In genomic region chr9:68999393-69000105, GRCh38 we compare ENCODE assay signal across 8 cellular contexts. TPM values are rescaled to one million over a fixed set of nuclear protein-coding genes. Genes with fewer than 3 reads are reported as not detected.
DNase-seq lines count a peak whose midpoint lies in the region; FAIRE-seq and TF ChIP-seq lines count a peak whose summit lies in the region.

No MANE protein-coding gene starts in this region.

- no peaks in the 10 kb centered on the region for H3K27me3 Mint-ChIP-seq in activated naive CD4-positive, alpha-beta T cell treated with anti-CD3 and anti-CD28 coated beads, Interleukin-2, amount 50 U/mL, for 24 hours

- no peak overlapping the region for H3K4me2 ChIP-seq in Loucy (ENCODE audit: low read depth, low read length, poor library complexity, severe bottlenecking)

- H3K9me3 Mint-ChIP-seq in activated naive CD4-positive, alpha-beta T cell treated with anti-CD3 and anti-CD28 coated beads, Interleukin-2, amount 50 U/mL, for 24 hours = no peaks in the 10 kb centered on the region

- H3K4me1 Mint-ChIP-seq in activated naive CD4-positive, alpha-beta T cell treated with anti-CD3 and anti-CD28 coated beads, Interleukin-2, amount 50 U/mL, for 24 hours = peaks cover 38% of the 10 kb centered on the region

- no peaks in the 10 kb centered on the region for H3K27me3 ChIP-seq in Loucy (ENCODE audit: insufficient read depth, low read length, poor library complexity, severe bottlenecking)

- no peaks in the 10 kb centered on the region for H3K9me2 ChIP-seq in Loucy (replicated peaks; ENCODE audit: low read depth, low read length)

- peak; percentile 95 for TF ChIP-seq CTCF in Loucy (conservative IDR thresholded peaks at IDR 0.05; ENCODE audit: low read length)

- H3K27ac Mint-ChIP-seq in activated naive CD4-positive, alpha-beta T cell treated with anti-CD3 and anti-CD28 coated beads, Interleukin-2, amount 50 U/mL, for 24 hours = peak overlapping the region; percentile 48

- no peaks in the 10 kb centered on the region for H3F3A ChIP-seq in Loucy (ENCODE audit: low read depth)

- FAIRE-seq in H54 (lab: Jason Lieb, UNC) = peak; percentile 88

- no peaks in the 10 kb centered on the region for H3K36me3 Mint-ChIP-seq in activated naive CD4-positive, alpha-beta T cell treated with anti-CD3 and anti-CD28 coated beads, Interleukin-2, amount 50 U/mL, for 24 hours

- H3K4me1 ChIP-seq in Loucy (ENCODE audit: insufficient read depth, low read length, poor library complexity, severe bottlenecking) = peaks cover 33% of the 10 kb centered on the region

- H3K4me3 ChIP-seq in Loucy (ENCODE audit: low read length, poor library complexity, severe bottlenecking) = no peak overlapping the region

- no peaks in the 10 kb centered on the region for H3K79me2 ChIP-seq in Loucy (ENCODE audit: insufficient read depth, low read length)

- peak; percentile 46 for DNase-seq in GM04504 (ENCODE audit: low read depth)
- DNase-seq in H54 (ENCODE audit: insufficient read length, low spot score) = peak; percentile 72
- DNase-seq in SK-N-DZ (ENCODE audit: low spot score) = peak; percentile 59
- DNase-seq in glomerular endothelial cell (ENCODE audit: extremely low read depth, low read depth, low spot score) = peak; percentile 27
- peak; percentile 91 for DNase-seq in pons (ENCODE audit: low spot score)
- no peak for DNase-seq in GOT3 (lab: John Stamatoyannopoulos, UW)

- H3K9ac ChIP-seq in Loucy (ENCODE audit: low read depth, low read length, poor library complexity, severe bottlenecking) = no peak overlapping the region

- H3K9me3 ChIP-seq in Loucy (ENCODE audit: insufficient read depth, low read depth, low read length) = no peaks in the 10 kb centered on the region

- peak overlapping the region; percentile 16 for H3K4me3 Mint-ChIP-seq in activated naive CD4-positive, alpha-beta T cell treated with anti-CD3 and anti-CD28 coated beads, Interleukin-2, amount 50 U/mL, for 24 hours

- no peak overlapping the region for H2AFZ ChIP-seq in Loucy (ENCODE audit: low read length)

- TF ChIP-seq POLR2A in H54 (IDR thresholded peaks at IDR 0.05; ENCODE audit: low read depth, low read length) = no peak

- H3K36me3 ChIP-seq in Loucy (ENCODE audit: insufficient read depth, low read length) = no peaks in the 10 kb centered on the region

- no peaks in the 10 kb centered on the region for H4K20me1 ChIP-seq in Loucy (ENCODE audit: insufficient read depth, low read length, poor library complexity, severe bottlenecking)

RNA-seq across cellular contexts. Expression of gene PRKACG, which starts 14.4 kb away (rescaled TPM):
- not detected in 2 replicates for polyA plus RNA-seq in SK-N-DZ (2014; cell fraction: cytosol; rRNA removed)
- not detected in 2 replicates for polyA plus RNA-seq in SK-N-DZ (2014; cell fraction: nucleus; rRNA removed)
- total RNA-seq in glomerular endothelial cell = not detected in 2 replicates

RNA-seq across cellular contexts. Expression of gene FXN, which starts 36.0 kb away (rescaled TPM):
- 12.0 and 17.8 TPM in 2 replicates for polyA plus RNA-seq in SK-N-DZ (2014; cell fraction: cytosol; rRNA removed)
- 3.2 and 8.8 TPM in 2 replicates for polyA plus RNA-seq in SK-N-DZ (2014; cell fraction: nucleus; rRNA removed)
- total RNA-seq in glomerular endothelial cell = 14.6 and 21.0 TPM in 2 replicates
